In genomic region chr15:67991706-67992105, GRCh38 we compare ENCODE assay signal across 26 cellular contexts.
DNase-seq lines count a peak whose midpoint lies in the region; ATAC-seq, FAIRE-seq and TF ChIP-seq lines count a peak whose summit lies in the region.
"Had no signal": no experiment of that assay in that cellular context is flagged by ENCODE, and none has a peak within 500 bp of the region (broad histone marks: within the 10 kb centered on the region; RNA-seq: fewer than 3 reads in every experiment).

No MANE protein-coding gene starts in this region.

- H3K79me2 ChIP-seq in K562 (ENCODE audit: control insufficient read depth, insufficient read depth, low read length) = no peaks in the 10 kb centered on the region

- H3K9me3 ChIP-seq in HEK293 (ENCODE audit: control insufficient read depth, insufficient read depth, low read depth, low read length) (no peaks in the 10 kb centered on the region), K562 (replicated peaks; ENCODE audit: control insufficient read depth, insufficient read depth, low read depth, low read length) (no peaks in the 10 kb centered on the region), transverse colon (no peaks in the 10 kb centered on the region), kidney (ENCODE audit: control insufficient read depth in 1 of 2, low read length in 2 of 2) (no peaks in the 10 kb centered on the region)
- H3K9me3 ChIP-seq: BE2C, BLaER1 had no signal

- H3K4me2 ChIP-seq in K562 (ENCODE audit: insufficient read depth, low read length) = no peak overlapping the region
- H3K4me2 ChIP-seq: BLaER1 had no signal

- H3K9ac ChIP-seq in K562 (ENCODE audit: insufficient read depth in 1 of 2, low read depth in 2 of 2, low read length in 2 of 2) (no peak overlapping the region), kidney (ENCODE audit: low read length in 2 of 2) (no peak overlapping the region)
- H3K9ac ChIP-seq: BLaER1 had no signal

- intact Hi-C loops in K562 (cut with micrococcal nuclease) (no loop called here), transverse colon (cut with DNase I; ENCODE audit: low total_unique reads) (no loop called here), kidney (cut with DNase I) (no loop called here)

- CTCF ChIA-PET in HEK293 (lab: Yijun Ruan, JAX) (interaction anchor here (0.6 to 1.2 kb wide), 2 partner anchors 10 to 125 kb away, joined by 3 read pairs; no protein-coding TSS in a partner anchor), K562 (lab: Yijun Ruan, JAX; ENCODE audit: low intra/inter-chr PET ratio) (no interaction called here)

- POLR2A ChIA-PET in HEK293 (lab: Yijun Ruan, JAX) (no interaction called here), K562 (lab: Yijun Ruan, JAX) (no interaction called here)

- WGBS in K562 (ENCODE audit: insufficient coverage, low coverage, missing lambda C conversion rate) = 23% methylated on average over 2 of the region's 2 CpGs
- 98% methylated on average over 2 of the region's 2 CpGs; no CpG with 5 or more reads in 1 of the 2 donors for WGBS in transverse colon (ENCODE audit: low coverage in 1 of 2), 2 donors

- H3K27ac ChIP-seq in HEK293 (ENCODE audit: extremely low read depth, low read depth, low read length) = no peak overlapping the region
- H3K27ac ChIP-seq in K562 (ENCODE audit: extremely low read depth, low read depth, low read length) = no peak overlapping the region
- H3K27ac ChIP-seq in transverse colon = no peak overlapping the region
- H3K27ac ChIP-seq in kidney (ENCODE audit: low read depth in 2 of 2, low read length in 2 of 2) = no peak overlapping the region
- H3K27ac ChIP-seq: BLaER1 had no signal

- H3K27me3 ChIP-seq in K562 (ENCODE audit: control insufficient read depth in 2 of 2, insufficient read depth in 2 of 2, low read length in 2 of 2) (peaks cover 10 to 18% of the 10 kb centered on the region in 2 experiments; a peak in 3 of 5 replicates), transverse colon (no peaks in the 10 kb centered on the region)
- H3K27me3 ChIP-seq: BE2C, BLaER1 had no signal

- DNase-seq in NCI-H2227 (lab: John Stamatoyannopoulos, UW; ENCODE audit: unreplicated experiment) = peak; percentile 43
- no peak for DNase-seq in K562 (ENCODE audit: extremely low read depth in 1 of 4, low spot score in 3 of 4)
- no peak for DNase-seq in transverse colon
- DNase-seq in germinal center (ENCODE audit: low spot score) = no peak
- no peak for DNase-seq in kidney
- DNase-seq: 8988T; ACHN; BE2C; C1 segment of cervical spinal cord; CD4-positive, alpha-beta memory T cell; CD4-positive, CD25-positive, alpha-beta regulatory T cell; CD8-positive, alpha-beta memory T cell; COR-L47; DMS 273 treated with DMSO at 0.1 percent for 48 hours; DMS153; DMS53; DMS79; DND-41; EL; GDM1 had no signal

- H3K4me1 ChIP-seq in HEK293 (ENCODE audit: control insufficient read depth, insufficient read depth, low read length) = no peaks in the 10 kb centered on the region
- peaks cover 0 to 6% of the 10 kb centered on the region in 2 experiments; a peak in 3 of 5 replicates for H3K4me1 ChIP-seq in K562 (replicated peaks in 1 of 2; ENCODE audit: control insufficient read depth in 2 of 2, insufficient read depth in 2 of 2, low read length in 2 of 2)
- no peaks in the 10 kb centered on the region for H3K4me1 ChIP-seq in transverse colon
- no peaks in the 10 kb centered on the region for H3K4me1 ChIP-seq in kidney (ENCODE audit: control insufficient read depth in 1 of 2, insufficient read depth in 1 of 2, low read depth in 1 of 2, low read length in 2 of 2)
- H3K4me1 ChIP-seq: BE2C, BLaER1 had no signal

- H2AFZ ChIP-seq in K562 (ENCODE audit: low read depth, low read length) = no peak overlapping the region

- no peak for TF ChIP-seq RAD21 in K562 (CRISPR knock-in tag; conservative IDR thresholded peaks at IDR 0.05 in 1 of 2, IDR thresholded peaks at IDR 0.05 in 1 of 2)

- no peak for TF ChIP-seq POLR2A in K562 (conservative IDR thresholded peaks at IDR 0.05)
- no peak for TF ChIP-seq POLR2A in transverse colon (IDR thresholded peaks at IDR 0.05)

- no peak for TF ChIP-seq EP300 in K562 (IDR thresholded peaks at IDR 0.05; ENCODE audit: low read length)
- no peak for TF ChIP-seq EP300 in transverse colon (IDR thresholded peaks at IDR 0.05; ENCODE audit: low read depth)

- BruUV-seq in K562 (replicated peaks; lab: Mats Ljungman, UMichigan) = no TSS peak

- H4K20me1 ChIP-seq in K562 (replicated peaks; ENCODE audit: control insufficient read depth, insufficient read depth, low read length) = no peaks in the 10 kb centered on the region
- H4K20me1 ChIP-seq: BLaER1 had no signal

- no peak overlapping the region for H3K4me3 ChIP-seq in HEK293 (ENCODE audit: low read depth, low read length)
- H3K4me3 ChIP-seq in K562 = no peak overlapping the region
- no peak overlapping the region for H3K4me3 ChIP-seq in transverse colon
- no peak overlapping the region for H3K4me3 ChIP-seq in kidney (ENCODE audit: low read length in 2 of 2)
- H3K4me3 ChIP-seq: BLaER1, GM12878 had no signal

- no peak for ATAC-seq in K562
- ATAC-seq: GM12878 had no signal

- TF ChIP-seq CTCF in HEK293 (tag by site-specific recombination; IDR thresholded peaks at IDR 0.05) (no peak), K562 (IDR thresholded peaks at IDR 0.05 in 2 of 3, conservative IDR thresholded peaks at IDR 0.05 in 1 of 3; ENCODE audit: insufficient read depth in 2 of 3, low read depth in 1 of 3, low read length in 3 of 3) (no peak), transverse colon (IDR thresholded peaks at IDR 0.05) (no peak), kidney (IDR thresholded peaks at IDR 0.05; ENCODE audit: borderline replicate concordance, extremely low read depth, insufficient read depth) (no peak)

- no peaks in the 10 kb centered on the region for H3K9me1 ChIP-seq in K562 (ENCODE audit: control insufficient read depth, insufficient read depth, low read length)

- in situ Hi-C loops in K562 (cut with MboI) = no loop called here
- in situ Hi-C loops in transverse colon (cut with MboI; ENCODE audit: low pct_ligation_motif_present in 1 of 4, low pct_unique_long_range_greater_than_20kb in 1 of 4, low sequenced_read_pairs in 3 of 4) = no loop called here

- FAIRE-seq in K562 (lab: Jason Lieb, UNC) = no peak
- FAIRE-seq in kidney (lab: Jason Lieb, UNC) = no peak
- FAIRE-seq: A204.1, GM12878, GM12892, GM18507 had no signal

- no peaks in the 10 kb centered on the region for H3K36me3 ChIP-seq in HEK293 (ENCODE audit: control insufficient read depth in 2 of 2, insufficient read depth in 1 of 2, low read length in 2 of 2)
- no peaks in the 10 kb centered on the region for H3K36me3 ChIP-seq in K562 (ENCODE audit: control insufficient read depth, insufficient read depth, low read length)
- H3K36me3 ChIP-seq in transverse colon = no peaks in the 10 kb centered on the region
- H3K36me3 ChIP-seq in kidney (ENCODE audit: control insufficient read depth in 1 of 2, insufficient read depth in 2 of 2, low read length in 2 of 2) = no peaks in the 10 kb centered on the region
- H3K36me3 ChIP-seq: BE2C, BLaER1 had no signal

TF ChIP-seq in HEK293, 187 proteins besides CTCF, POLR2A, EP300 and RAD21:
- TF ChIP-seq ZNF654 (tag by site-specific recombination; IDR thresholded peaks at IDR 0.05; ENCODE audit: low read depth) (no peak), PRDM6 (tag by site-specific recombination; IDR thresholded peaks at IDR 0.05) (0 out of 2 replicates have a peak, but pooled peaks have one; percentile 5)

TF ChIP-seq in K562, 482 proteins besides CTCF, POLR2A, EP300 and RAD21:
- TF ChIP-seq NR2C2 (CRISPR knock-in tag; IDR thresholded peaks at IDR 0.05) (no peak), NR2C2 (tag; IDR thresholded peaks at IDR 0.05) (peak; percentile 74), MCM3 (IDR thresholded peaks at IDR 0.05) (no peak), KLF13 (tag; IDR thresholded peaks at IDR 0.05; ENCODE audit: borderline replicate concordance, low read depth) (no peak), SREBF1 (IDR thresholded peaks at IDR 0.05; ENCODE audit: borderline replicate concordance, low read depth, low read length) (no peak), HES1 (IDR thresholded peaks at IDR 0.05; ENCODE audit: low read depth) (no peak), NR2C1 (IDR thresholded peaks at IDR 0.05) (peak; percentile 84), NR2C1 (tag; IDR thresholded peaks at IDR 0.05) (peak; percentile 84), ZNF512 (tag; IDR thresholded peaks at IDR 0.05) (no peak), XRCC5 (IDR thresholded peaks at IDR 0.05; ENCODE audit: low read depth, low read length) (no peak), CCNT2 (IDR thresholded peaks at IDR 0.05; ENCODE audit: borderline replicate concordance, extremely low read depth, insufficient read length, low read depth, low read length) (no peak)
TF ChIP-seq in K562: peak in this region for 2.
